ENCODE assay signal across 13 cellular contexts in the genomic region with DNA sequence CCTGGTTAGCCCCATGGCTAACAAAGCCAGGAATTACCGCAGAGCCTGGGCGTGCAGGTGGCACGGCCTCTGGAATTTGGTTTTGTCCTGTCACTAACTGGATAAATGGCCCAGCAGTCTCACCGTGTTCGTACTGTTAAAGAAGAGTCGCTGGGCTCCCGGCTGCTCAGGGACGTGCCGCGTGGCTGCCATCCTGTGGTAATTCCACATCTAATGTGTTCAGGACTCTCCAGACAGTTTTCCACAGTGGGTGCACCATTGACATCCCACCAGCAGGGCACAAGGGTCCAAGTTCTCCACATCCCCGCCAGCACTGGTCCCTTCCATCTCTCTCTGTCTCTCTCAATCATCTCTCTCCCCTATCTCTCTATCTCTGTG. TPM values are rescaled to one million over a fixed set of nuclear protein-coding genes. Genes with fewer than 3 reads are reported as not detected.
DNase-seq lines count a peak whose midpoint lies in the region; ATAC-seq and TF ChIP-seq lines count a peak whose summit lies in the region.
"Had no signal": no experiment of that assay in that cellular context is flagged by ENCODE, and none has a peak within 500 bp of the region (broad histone marks: within the 10 kb centered on the region; RNA-seq: fewer than 3 reads in every experiment).

No MANE protein-coding gene starts in this region.

- DNase-seq in A172 (ENCODE audit: low spot score) = peak; percentile 18
- peak; percentile 40 for DNase-seq in SK-N-DZ (ENCODE audit: low spot score)
- DNase-seq in fibroblast of the aortic adventitia (ENCODE audit: low read depth) = no peak
- DNase-seq in COLO829 (ENCODE audit: low spot score) = no peak
- DNase-seq in D341Med (ENCODE audit: low spot score) = no peak
- DNase-seq: activated CD4-positive, alpha-beta memory T cell treated with anti-CD3 and anti-CD28 coated beads, Interleukin-2, amount 10 ng/mL, durations not matched to agents 7 days and 5 days; effector memory CD8-positive, alpha-beta T cell; MV-4-11; NCI-H748 treated with DMSO at 0.1 percent for 48 hours had no signal

- no peaks in the 10 kb centered on the region for H3K36me3 ChIP-seq in BLaER1 treated with 17β-estradiol and CSF1 and Interleukin-3, amounts not matched to agents 10 nM and 100 nM

- H3K9ac ChIP-seq in BLaER1 treated with 17β-estradiol and CSF1 and Interleukin-3, amounts not matched to agents 10 nM and 100 nM = peak overlapping the region in 5 of 11 experiments; percentile 72 to 79 (median 78); a peak in 3 of 22 replicates

- peak overlapping the region; percentile 88 to 99 (median 93); a peak in 20 of 22 replicates for H3K4me2 ChIP-seq in BLaER1 treated with 17β-estradiol and CSF1 and Interleukin-3, amounts not matched to agents 10 nM and 100 nM

- H3K9me3 ChIP-seq in BLaER1 treated with 17β-estradiol and CSF1 and Interleukin-3, amounts not matched to agents 10 nM and 100 nM (replicated peaks in 1 of 11) = peaks cover 0 to 8% (median 0%) of the 10 kb centered on the region in 11 experiments; a peak in 8 of 22 replicates
- H3K9me3 ChIP-seq: mucosa of descending colon had no signal

- peaks cover 43 to 67% (median 61%) of the 10 kb centered on the region in 10 experiments for H3K4me1 ChIP-seq in BLaER1 treated with 17β-estradiol and CSF1 and Interleukin-3, amounts not matched to agents 10 nM and 100 nM

- peak; percentile 41 for TF ChIP-seq CTCF in fibroblast of the aortic adventitia (IDR thresholded peaks at IDR 0.05; ENCODE audit: insufficient read depth, low read length)

- H4K20me1 ChIP-seq in BLaER1 treated with 17β-estradiol and CSF1 and Interleukin-3, amounts not matched to agents 10 nM and 100 nM = peaks cover 0 to 22% (median 0%) of the 10 kb centered on the region in 11 experiments; a peak in 4 of 22 replicates

- H3K27me3 ChIP-seq in BLaER1 treated with 17β-estradiol and CSF1 and Interleukin-3, amounts not matched to agents 10 nM and 100 nM = peaks cover 13 to 39% (median 27%) of the 10 kb centered on the region in 11 experiments; a peak in 20 of 22 replicates

- peak overlapping the region in 9 of 11 experiments; percentile 69 to 89 (median 81); a peak in 11 of 22 replicates for H3K27ac ChIP-seq in BLaER1 treated with 17β-estradiol and CSF1 and Interleukin-3, amounts not matched to agents 10 nM and 100 nM

- peak overlapping the region in 1 of 10 experiments; percentile 62; a peak in 2 of 20 replicates for H3K4me3 ChIP-seq in BLaER1 treated with 17β-estradiol and CSF1 and Interleukin-3, amounts not matched to agents 10 nM and 100 nM
- H3K4me3 ChIP-seq in fibroblast of the aortic adventitia (ENCODE audit: low read depth, low read length) = no peak overlapping the region
- H3K4me3 ChIP-seq: mucosa of descending colon had no signal

- ATAC-seq in GM19023 (IDR thresholded peaks at IDR 0.05; ENCODE audit: unreplicated experiment) = no peak
- ATAC-seq in HG02938 (IDR thresholded peaks at IDR 0.05; ENCODE audit: unreplicated experiment) = no peak

RNA-seq across cellular contexts. Expression of a gene that starts 19.6 kb away (rescaled TPM):
- total RNA-seq in A172 (2014; rRNA removed; shearing (Covaris generic)) = 15.2 and 23.2 TPM in 2 replicates
- 34.5 and 37.0 TPM in 2 replicates for polyA plus RNA-seq in SK-N-DZ (2014; cell fraction: cytosol; rRNA removed)
- 39.2 and 48.4 TPM in 2 replicates for polyA plus RNA-seq in SK-N-DZ (2014; cell fraction: nucleus; rRNA removed)
- total RNA-seq in fibroblast of the aortic adventitia (ENCODE audit: low replicate concordance) = 5.7 and 13.2 TPM in 2 replicates

RNA-seq across cellular contexts. Expression of a gene that starts 19.8 kb away (rescaled TPM):
- total RNA-seq in A172 (2014; rRNA removed; shearing (Covaris generic)) = 4.7 and 5.6 TPM in 2 replicates
- polyA plus RNA-seq in SK-N-DZ (2014; cell fraction: cytosol; rRNA removed) = 14.0 and 20.7 TPM in 2 replicates
- polyA plus RNA-seq in SK-N-DZ (2014; cell fraction: nucleus; rRNA removed) = 63.8 and 68.3 TPM in 2 replicates
- total RNA-seq in fibroblast of the aortic adventitia (ENCODE audit: low replicate concordance) = 9.4 and 14.1 TPM in 2 replicates

Comparison
In these comparisons a context has a peak if more than half of its experiments do, and no peak if none do; other contexts are left out.
1. DNase-seq: peak in A172 (single experiment) and SK-N-DZ (single experiment); none in fibroblast of the aortic adventitia (single experiment), COLO829 (single experiment) and D341Med (single experiment).